Comparison of ENCODE assay signal across 8 cellular contexts in genomic region chr16:67561501-67561823, GRCh38. TPM values are rescaled to one million over a fixed set of nuclear protein-coding genes. Genes with fewer than 3 reads are reported as not detected.
DNase-seq lines count a peak whose midpoint lies in the region; ATAC-seq, FAIRE-seq and TF ChIP-seq lines count a peak whose summit lies in the region.

No MANE protein-coding gene starts in this region.

- FAIRE-seq in keratinocyte (lab: Jason Lieb, UNC): no peak

- dilution Hi-C loops in keratinocyte (cut with MboI; ENCODE audit: extremely low pct_ligation_motif_present, low sequenced_read_pairs): no loop called here

- no peak for DNase-seq in SK-N-SH
- no peak for DNase-seq in activated naive CD8-positive, alpha-beta T cell treated with anti-CD3 and anti-CD28 coated beads for 36 hours
- DNase-seq in keratinocyte (ENCODE audit: low read depth, low spot score): no peak
- DNase-seq in activated CD4-positive, CD25-positive, alpha-beta regulatory T cell treated with anti-CD3 and anti-CD28 coated beads, Interleukin-2, amount 50 U/mL, for 72 hours: no peak

- H3K27me3 ChIP-seq in SK-N-SH (ENCODE audit: insufficient read depth) (no peaks in the 10 kb centered on the region), keratinocyte (ENCODE audit: control insufficient read depth, extremely low read depth, insufficient read depth, low read length) (no peaks in the 10 kb centered on the region), stomach smooth muscle (ENCODE audit: control insufficient read depth in 1 of 2, insufficient read depth in 2 of 2, low read length in 2 of 2) (no peaks in the 10 kb centered on the region)

- no peaks in the 10 kb centered on the region for H3K27me3 Mint-ChIP-seq in activated naive CD8-positive, alpha-beta T cell treated with anti-CD3 and anti-CD28 coated beads for 36 hours

- no peaks in the 10 kb centered on the region for H3K9me3 ChIP-seq in SK-N-SH
- H3K9me3 ChIP-seq in keratinocyte (ENCODE audit: control insufficient read depth, low read depth, low read length): no peaks in the 10 kb centered on the region
- H3K9me3 ChIP-seq in stomach smooth muscle (ENCODE audit: control insufficient read depth in 2 of 2, low read length in 2 of 2): no peaks in the 10 kb centered on the region

- peak overlapping the region; percentile 91 for H3K27ac Mint-ChIP-seq in activated naive CD8-positive, alpha-beta T cell treated with anti-CD3 and anti-CD28 coated beads for 36 hours

- no peak for ATAC-seq in SK-N-SH treated with all-trans-retinoic acid at 6 μM for 48 hours
- ATAC-seq in GM18520 (IDR thresholded peaks at IDR 0.05; ENCODE audit: unreplicated experiment): no peak
- ATAC-seq in HG03175 (IDR thresholded peaks at IDR 0.05; ENCODE audit: unreplicated experiment): no peak

- H3K27ac ChIP-seq in SK-N-SH (ENCODE audit: low read depth in 2 of 2, low read length in 1 of 2) (peak overlapping the region; percentile 90 to 96), keratinocyte (ENCODE audit: control insufficient read depth, insufficient read depth, low read length) (peak overlapping the region; percentile 65), stomach smooth muscle (ENCODE audit: low read length) (peak overlapping the region; percentile 86)

- peaks cover 0 to 13% of the 10 kb centered on the region in 2 experiments; a peak in 3 of 4 replicates for H3K4me1 ChIP-seq in SK-N-SH (ENCODE audit: control insufficient read depth in 1 of 2, insufficient read depth in 2 of 2, low read depth in 1 of 2, low read length in 1 of 2)
- H3K4me1 ChIP-seq in keratinocyte (ENCODE audit: control insufficient read depth, extremely low read depth, insufficient read depth, low read length): peaks cover 22% of the 10 kb centered on the region
- H3K4me1 ChIP-seq in stomach smooth muscle (ENCODE audit: control insufficient read depth, insufficient read depth, low read length): peaks cover 8% of the 10 kb centered on the region

- TF ChIP-seq RAD21 in SK-N-SH (IDR thresholded peaks at IDR 0.05; ENCODE audit: low read length): no peak

- H3K9me2 ChIP-seq in SK-N-SH: no peaks in the 10 kb centered on the region

- peaks cover 15% of the 10 kb centered on the region for H3F3A ChIP-seq in SK-N-SH (replicated peaks; ENCODE audit: insufficient read depth)

- H3K4me2 ChIP-seq in SK-N-SH (peak overlapping the region; percentile 89), keratinocyte (ENCODE audit: control insufficient read depth, extremely low read depth, insufficient read depth, low read depth, low read length) (peak overlapping the region; percentile 99)

- no peaks in the 10 kb centered on the region for H3K9me1 ChIP-seq in keratinocyte (ENCODE audit: control insufficient read depth, extremely low read depth, insufficient read depth, low read length)

- peak overlapping the region; percentile 81 for H3K9ac ChIP-seq in SK-N-SH
- peak overlapping the region; percentile 72 for H3K9ac ChIP-seq in keratinocyte (ENCODE audit: control insufficient read depth, extremely low read depth, insufficient read depth, low read length)
- peak overlapping the region; percentile 76 to 83 for H3K9ac ChIP-seq in stomach smooth muscle (ENCODE audit: low read length in 2 of 2)

- H3K4me3 ChIP-seq in SK-N-SH (ENCODE audit: low read depth in 2 of 2, low read length in 1 of 2) (peak overlapping the region; percentile 73 to 75), keratinocyte (ENCODE audit: control insufficient read depth in 2 of 3, extremely low read depth in 1 of 3, insufficient read depth in 2 of 3, low read depth in 1 of 3, low read length in 3 of 3) (peak overlapping the region; percentile 53 to 81 (median 68)), stomach smooth muscle (ENCODE audit: low read length in 2 of 2) (peak overlapping the region; percentile 66 to 83)

- H3K4me3 Mint-ChIP-seq in activated naive CD8-positive, alpha-beta T cell treated with anti-CD3 and anti-CD28 coated beads for 36 hours: peak overlapping the region; percentile 82

- H3K79me2 ChIP-seq in SK-N-SH (ENCODE audit: insufficient read depth) (peaks cover 48% of the 10 kb centered on the region), keratinocyte (ENCODE audit: control insufficient read depth, insufficient read depth, low read length) (peaks cover 35% of the 10 kb centered on the region)

- H2AFZ ChIP-seq in SK-N-SH (ENCODE audit: low read depth) (peak overlapping the region; percentile 91), keratinocyte (ENCODE audit: control insufficient read depth, low read length) (peak overlapping the region; percentile 61)

- no peak for TF ChIP-seq EP300 in SK-N-SH (IDR thresholded peaks at IDR 0.05; ENCODE audit: borderline replicate concordance in 1 of 2, low read depth in 1 of 2, low read length in 1 of 2)

- TF ChIP-seq CTCF in SK-N-SH (IDR thresholded peaks at IDR 0.05) (no peak), keratinocyte (optimal IDR thresholded peaks at IDR 0.05 in 1 of 3, IDR thresholded peaks at IDR 0.05 in 1 of 3, conservative IDR thresholded peaks at IDR 0.05 in 1 of 3; ENCODE audit: extremely low read depth in 1 of 3, insufficient read depth in 2 of 3, low read length in 3 of 3) (no peak)

- CTCF ChIA-PET in SK-N-SH (lab: Yijun Ruan, JAX): interaction anchor here (0.8 to 11.6 kb wide), 20 partner anchors 11 to 255 kb away, joined by 3 to 86 read pairs (median 12); partner anchors contain the start of genes ACD, C16orf86, CARMIL2 and ENKD1

- no peaks in the 10 kb centered on the region for H3K9me3 Mint-ChIP-seq in activated naive CD8-positive, alpha-beta T cell treated with anti-CD3 and anti-CD28 coated beads for 36 hours

- WGBS in SK-N-SH (ENCODE audit: low lambda C conversion rate): 4% methylated on average over 8 of the region's 8 CpGs

- H4K20me1 ChIP-seq in SK-N-SH (ENCODE audit: insufficient read depth): peaks cover 25% of the 10 kb centered on the region
- H4K20me1 ChIP-seq in keratinocyte (ENCODE audit: control insufficient read depth, extremely low read depth, insufficient read depth, low read length): no peaks in the 10 kb centered on the region

- peaks cover 41% of the 10 kb centered on the region for H3K4me1 Mint-ChIP-seq in activated naive CD8-positive, alpha-beta T cell treated with anti-CD3 and anti-CD28 coated beads for 36 hours

- POLR2A ChIA-PET in SK-N-SH (lab: Yijun Ruan, JAX): interaction anchor here (0.6 to 1.8 kb wide), 8 partner anchors 11 to 335 kb away, joined by 3 to 13 read pairs (median 4); partner anchors contain the start of genes ACD, ATP6V0D1, C16orf86 and ENKD1

- H3K36me3 Mint-ChIP-seq in activated naive CD8-positive, alpha-beta T cell treated with anti-CD3 and anti-CD28 coated beads for 36 hours: peaks cover 12% of the 10 kb centered on the region

- H3K36me3 ChIP-seq in SK-N-SH (replicated peaks in 1 of 2; ENCODE audit: control insufficient read depth in 1 of 2, insufficient read depth in 2 of 2, low read length in 1 of 2): no peaks in the 10 kb centered on the region
- no peaks in the 10 kb centered on the region for H3K36me3 ChIP-seq in keratinocyte (ENCODE audit: control insufficient read depth in 2 of 2, extremely low read depth in 1 of 2, insufficient read depth in 2 of 2, low read length in 2 of 2)
- no peaks in the 10 kb centered on the region for H3K36me3 ChIP-seq in stomach smooth muscle (ENCODE audit: control insufficient read depth in 2 of 2, insufficient read depth in 2 of 2, low read length in 2 of 2)

TF ChIP-seq in SK-N-SH, 30 proteins besides CTCF, POLR2A, EP300 and RAD21 (continues in another document):
- TF ChIP-seq NFIC (IDR thresholded peaks at IDR 0.05; ENCODE audit: borderline replicate concordance): no peak
- TF ChIP-seq POLR2AphosphoS5 (IDR thresholded peaks at IDR 0.05; ENCODE audit: low read depth, low read length): no peak
- TF ChIP-seq SMC3 (IDR thresholded peaks at IDR 0.05; ENCODE audit: low read depth, low read length): no peak
- TF ChIP-seq TAF1 (IDR thresholded peaks at IDR 0.05; ENCODE audit: borderline replicate concordance, low read depth, low read length): no peak

TF ChIP-seq in SK-N-SH treated with all-trans-retinoic acid at 6 μM for 48 hours, 23 proteins besides CTCF, POLR2A, EP300 and RAD21 (continues in another document):
- TF ChIP-seq ZFP3 (CRISPR knock-in tag; IDR thresholded peaks at IDR 0.05): no peak

RNA-seq across cellular contexts. Expression of gene CTCF, which starts 0.9 kb away (rescaled TPM):
- 18.8 and 19.6 TPM in 2 replicates for polyA plus RNA-seq in SK-N-SH (2012; rRNA removed)
- polyA plus RNA-seq in SK-N-SH (2012; cell fraction: cytosol; rRNA removed): 20.3 and 22.0 TPM in 2 replicates
- 17.4 and 24.1 TPM in 2 replicates for polyA plus RNA-seq in SK-N-SH (2012; cell fraction: nucleus; rRNA removed)
- 10 to 100 TPM; 55.8 to 55.9 TPM for total RNA-seq in activated naive CD8-positive, alpha-beta T cell treated with anti-CD3 and anti-CD28 coated beads for 36 hours
- 15.2 to 31.7 TPM (median 21.4 TPM) in 3 replicates for polyA plus RNA-seq in keratinocyte
- polyA plus RNA-seq in keratinocyte (2011; ENCODE audit: low read depth): 17.6 TPM
- 18.4 and 23.8 TPM in 2 replicates for polyA plus RNA-seq in keratinocyte (2011; cell fraction: cytosol; rRNA removed)
- 26.5 and 30.7 TPM in 2 replicates for polyA plus RNA-seq in keratinocyte (2011; cell fraction: nucleus; rRNA removed)
- 18.4 and 23.9 TPM in 2 replicates for polyA plus RNA-seq in keratinocyte (2012; ENCODE audit: low replicate concordance)
- polyA minus RNA-seq in keratinocyte: 19.8 to 29.2 TPM (median 28.2 TPM) in 3 replicates
- 14.0 TPM for polyA minus RNA-seq in keratinocyte (2011; cell fraction: cytosol; rRNA and poly(A)+ RNA removed)
- polyA minus RNA-seq in keratinocyte (2011; cell fraction: nucleus; rRNA and poly(A)+ RNA removed): 13.1 and 22.4 TPM in 2 replicates

RNA-seq across cellular contexts. Expression of gene RIPOR1, which starts 32.8 kb away (rescaled TPM):
- polyA plus RNA-seq in SK-N-SH (2012; rRNA removed): 12.1 and 24.7 TPM in 2 replicates
- polyA plus RNA-seq in SK-N-SH (2012; cell fraction: cytosol; rRNA removed): 16.7 and 23.3 TPM in 2 replicates
- 80.4 and 105 TPM in 2 replicates for polyA plus RNA-seq in SK-N-SH (2012; cell fraction: nucleus; rRNA removed)
- total RNA-seq in activated naive CD8-positive, alpha-beta T cell treated with anti-CD3 and anti-CD28 coated beads for 36 hours: 10 to 100 TPM; 13.9 to 14.0 TPM
- 4.1 to 19.4 TPM (median 5.3 TPM) in 3 replicates for polyA plus RNA-seq in keratinocyte
- polyA plus RNA-seq in keratinocyte (2011; ENCODE audit: low read depth): 23.7 TPM
- polyA plus RNA-seq in keratinocyte (2011; cell fraction: cytosol; rRNA removed): 8.8 and 15.4 TPM in 2 replicates
- 34.0 and 34.2 TPM in 2 replicates for polyA plus RNA-seq in keratinocyte (2011; cell fraction: nucleus; rRNA removed)
- polyA plus RNA-seq in keratinocyte (2012; ENCODE audit: low replicate concordance): 15.6 and 36.3 TPM in 2 replicates
- polyA minus RNA-seq in keratinocyte: 11.6 to 81.6 TPM (median 12.0 TPM) in 3 replicates
- 24.7 TPM for polyA minus RNA-seq in keratinocyte (2011; cell fraction: cytosol; rRNA and poly(A)+ RNA removed)
- polyA minus RNA-seq in keratinocyte (2011; cell fraction: nucleus; rRNA and poly(A)+ RNA removed): 24.6 and 37.6 TPM in 2 replicates
